In the genomic region with DNA sequence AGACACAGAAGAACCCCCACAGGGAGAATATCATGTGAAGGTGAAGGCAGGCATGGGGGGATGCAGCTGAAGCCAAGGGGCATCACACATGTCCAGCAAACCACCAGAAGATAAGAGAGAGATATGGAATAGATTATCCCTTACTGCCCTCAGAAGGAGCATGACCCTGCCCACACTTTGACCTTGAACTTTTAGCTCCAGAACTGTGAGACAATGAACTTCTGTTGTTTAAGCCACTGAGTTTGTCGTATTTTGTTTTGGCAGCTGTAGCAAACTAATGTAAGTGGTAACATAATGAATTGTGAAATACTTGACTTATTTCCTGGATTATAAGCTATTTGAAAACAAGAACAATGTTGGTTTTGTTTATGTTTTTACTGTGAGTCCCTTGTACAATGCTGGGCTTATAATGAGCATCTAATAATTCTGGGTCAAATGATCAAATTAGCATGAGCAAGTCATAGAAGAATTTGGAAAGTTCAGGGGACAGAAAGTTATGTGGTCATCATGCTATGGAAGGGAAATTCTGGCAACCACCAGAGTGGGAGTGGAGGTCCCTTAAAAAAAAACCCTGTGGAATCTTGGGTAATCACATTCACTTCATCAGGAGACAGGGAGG, we compare ENCODE assay signal across 18 cellular contexts.
A peak's percentile ranks its signal among the peaks of the same experiment; 100 is the strongest.
DNase-seq lines count a peak whose midpoint lies in the region; ATAC-seq and TF ChIP-seq lines count a peak whose summit lies in the region.
"Had no signal": no experiment of that assay in that cellular context is flagged by ENCODE, and none has a peak within 500 bp of the region (broad histone marks: within the 10 kb centered on the region; RNA-seq: fewer than 3 reads in every experiment).

No MANE protein-coding gene starts in this region.

- DNase-seq in COLO829 (ENCODE audit: low spot score) = peak; percentile 78
- DNase-seq in SK-MEL-5 (ENCODE audit: low read depth, low spot score) = peak; percentile 97
- peak; percentile 2 for DNase-seq in retinal pigment epithelial cell (ENCODE audit: low read depth)
- DNase-seq in tibial nerve (ENCODE audit: low spot score in 2 of 2) = no peak
- no peak for DNase-seq in RPMI8226
- DNase-seq in CD1c-positive myeloid dendritic cell (ENCODE audit: extremely low spot score) = no peak
- DNase-seq: CD4-positive, alpha-beta T cell; CD8-positive, alpha-beta memory T cell; COR-L47; DMS153; DND-41; H9 had no signal

- H3K27me3 ChIP-seq in tibial nerve = no peaks in the 10 kb centered on the region
- H3K27me3 ChIP-seq: BLaER1 had no signal

- 6 to 14% methylated on average over 1 of the region's 1 CpG for WGBS in tibial nerve, 2 donors

- peak overlapping the region in 3 of 4 donors; percentile 8 to 73 (median 58) for H3K27ac ChIP-seq in tibial nerve
- H3K27ac ChIP-seq: 22Rv1, BLaER1, C4-2B had no signal

- no peak for ATAC-seq in HG02763 (IDR thresholded peaks at IDR 0.05; ENCODE audit: unreplicated experiment)
- ATAC-seq: GM23338, HCT116 had no signal

- H3K9me3 ChIP-seq in tibial nerve = no peaks in the 10 kb centered on the region
- H3K9me3 ChIP-seq: BLaER1 had no signal

- no peaks in the 10 kb centered on the region for H3K36me3 ChIP-seq in tibial nerve
- H3K36me3 ChIP-seq: BLaER1 had no signal

- H3K4me1 ChIP-seq in tibial nerve = peaks cover 0 to 13% (median 3%) of the 10 kb centered on the region in 4 donors
- H3K4me1 ChIP-seq: BLaER1 had no signal

- in situ Hi-C loops in SK-MEL-5 (cut with HindIII; ENCODE audit: low pct_unique_long_range_greater_than_20kb, low sequenced_read_pairs) = no loop called here

- peak; percentile 53 to 72 for TF ChIP-seq EP300 in tibial nerve (IDR thresholded peaks at IDR 0.05)

- H3K4me3 ChIP-seq in retinal pigment epithelial cell (ENCODE audit: low read length) = no peak overlapping the region
- no peak overlapping the region for H3K4me3 ChIP-seq in tibial nerve
- H3K4me3 ChIP-seq: BLaER1, GM23338 had no signal

- TF ChIP-seq CTCF in retinal pigment epithelial cell (conservative IDR thresholded peaks at IDR 0.05; ENCODE audit: low read depth, low read length) (no peak), tibial nerve (IDR thresholded peaks at IDR 0.05) (no peak)

- TF ChIP-seq POLR2A in tibial nerve (IDR thresholded peaks at IDR 0.05) = no peak

Comparison
In these comparisons a context has a peak if more than half of its experiments do, and no peak if none do; other contexts are left out.
1. DNase-seq: peak in COLO829 (single experiment), SK-MEL-5 (single experiment) and retinal pigment epithelial cell (single experiment); none in tibial nerve (0 of 2), RPMI8226 (single experiment) and CD1c-positive myeloid dendritic cell (single experiment).